Comparison of ENCODE assay signal across 24 cellular contexts in genomic region chr17:21374455-21375161, GRCh38. TPM values are rescaled to one million over a fixed set of nuclear protein-coding genes. Genes with fewer than 3 reads are reported as not detected.
DNase-seq lines count a peak whose midpoint lies in the region; ATAC-seq, FAIRE-seq and TF ChIP-seq lines count a peak whose summit lies in the region.
"Had no signal": no experiment of that assay in that cellular context is flagged by ENCODE, and none has a peak within 500 bp of the region (broad histone marks: within the 10 kb centered on the region; RNA-seq: fewer than 3 reads in every experiment).

No MANE protein-coding gene starts in this region.

- CTCF ChIA-PET in HepG2 (lab: Yijun Ruan, JAX; ENCODE audit: low intra/inter-chr PET ratio, low total read pairs) (no interaction called here), GM12878 (lab: Yijun Ruan, JAX) (interaction anchor here (1.1 to 1.5 kb wide), 5 partner anchors 55 to 246 kb away, joined by 3 to 5 read pairs (median 4); no protein-coding TSS in a partner anchor)

- H4K20me1 ChIP-seq in HepG2 (ENCODE audit: insufficient read depth, low read length) (no peaks in the 10 kb centered on the region), Karpas-422 (ENCODE audit: insufficient read depth, low read depth, low read length) (no peaks in the 10 kb centered on the region), GM12878 (ENCODE audit: control insufficient read depth, insufficient read depth) (no peaks in the 10 kb centered on the region)

- TF ChIP-seq POLR2A in HepG2 (IDR thresholded peaks at IDR 0.05; ENCODE audit: insufficient read depth in 1 of 2, low read depth in 2 of 2, low read length in 2 of 2) (no peak), right lobe of liver (IDR thresholded peaks at IDR 0.05) (no peak), GM12878 (IDR thresholded peaks at IDR 0.05; ENCODE audit: low read depth, low read length) (no peak)

- SMC1A ChIA-PET in GM12878 (lab: Charles Lee; ENCODE audit: uncharacterized antibody, unreplicated experiment), result interaction anchor here (0.7 to 1.3 kb wide), 2 partner anchors 88 to 137 kb away, joined by 3 to 4 read pairs; no protein-coding TSS in a partner anchor

- H3K9me2 ChIP-seq in Karpas-422 (replicated peaks; ENCODE audit: insufficient read depth, low read length), result no peaks in the 10 kb centered on the region

- no peak overlapping the region for H2AFZ ChIP-seq in HepG2 (ENCODE audit: low read length)
- H2AFZ ChIP-seq in Karpas-422 (ENCODE audit: low read length), result no peak overlapping the region
- no peak overlapping the region for H2AFZ ChIP-seq in GM12878 (ENCODE audit: control insufficient read depth, low read depth, low read length)

- TF ChIP-seq EP300 in HepG2 (IDR thresholded peaks at IDR 0.05; ENCODE audit: low read depth in 2 of 2, low read length in 2 of 2) (no peak), HepG2 (CRISPR knock-in tag; IDR thresholded peaks at IDR 0.05; ENCODE audit: borderline replicate concordance) (no peak), GM12878 (IDR thresholded peaks at IDR 0.05; ENCODE audit: borderline replicate concordance in 1 of 2, control insufficient read depth in 1 of 2, low read depth in 2 of 2, low read length in 2 of 2) (no peak)

- RAD21 ChIA-PET in GM12878 (lab: Charles Lee; ENCODE audit: unreplicated experiment), result interaction anchor here (0.7 to 2.2 kb wide), 4 partner anchors 17 to 95 kb away, joined by 3 to 12 read pairs (median 4); no protein-coding TSS in a partner anchor

- DNase-seq in HepG2 (ENCODE audit: low spot score) (no peak), right lobe of liver (no peak), Karpas-422 (peak; percentile 77), GM12878 (ENCODE audit: low read depth, low spot score) (no peak), dedifferentiated amniotic fluid mesenchymal stem cell (ENCODE audit: extremely low spot score) (no peak), caudate nucleus (lab: John Stamatoyannopoulos, UW) (no peak)
- peak; percentile 16 for DNase-seq in stimulated activated naive B cell treated with anti-CD40 and anti-IgM and Interleukin-4, amounts not matched to agents 10 μg/mL and 1 μg/mL and 100 μg/mL, for 72 hours
- DNase-seq: ACHN; activated B cell treated with CpG ODN at 0.5 μM for 24 hours; activated CD8-positive, alpha-beta T cell treated with anti-CD3 and anti-CD28 coated beads, Interleukin-2, amount 10 ng/mL, durations not matched to agents 7 days and 5 days; activated naive CD4-positive, alpha-beta T cell treated with anti-CD3 and anti-CD28 coated beads, Interleukin-2, amount 10 ng/mL, durations not matched to agents 7 days and 5 days; activated T-cell treated with anti-CD3 and anti-CD28 coated beads, Interleukin-2, amount 50 U/mL, for 24 hours; aorta; CD4-positive, alpha-beta memory T cell; DMS79; endodermal cell; NCI-H1417; NCI-H524; nucleus accumbens; stimulated activated CD4-positive, alpha-beta T cell treated with anti-CD3 and anti-CD28 coated beads, Interleukin-15, amount 100 ng/mL, for 24 hours had no signal

- in situ Hi-C loops in HepG2 (cut with HindIII; ENCODE audit: extremely low pct_ligation_motif_present, low pct_unique_long_range_greater_than_20kb), result no loop called here
- in situ Hi-C loops in GM12878 (cut with MboI), result no loop called here

- no peaks in the 10 kb centered on the region for H3K9me3 ChIP-seq in HepG2 (ENCODE audit: low read length)
- H3K9me3 ChIP-seq in right lobe of liver, result no peaks in the 10 kb centered on the region
- no peaks in the 10 kb centered on the region for H3K9me3 ChIP-seq in Karpas-422 (ENCODE audit: low read length)
- H3K9me3 ChIP-seq in GM12878 (replicated peaks; ENCODE audit: control insufficient read depth, insufficient read depth, low read length), result no peaks in the 10 kb centered on the region
- H3K9me3 ChIP-seq: SJSA1, suprapubic skin had no signal

- FAIRE-seq in HepG2 (lab: Jason Lieb, UNC) (no peak), GM12878 (lab: Jason Lieb, UNC) (no peak)

- H3K27me3 ChIP-seq in HepG2 (ENCODE audit: control insufficient read depth in 1 of 2, insufficient read depth in 2 of 2, low read length in 2 of 2), result peaks cover 17 to 81% of the 10 kb centered on the region in 2 experiments
- H3K27me3 ChIP-seq in right lobe of liver, result peaks cover 0 to 10% of the 10 kb centered on the region in 2 donors
- no peaks in the 10 kb centered on the region for H3K27me3 ChIP-seq in Karpas-422 (ENCODE audit: low read length)
- no peaks in the 10 kb centered on the region; a peak in 2 of 4 replicates for H3K27me3 ChIP-seq in GM12878 (replicated peaks in 1 of 2; ENCODE audit: control insufficient read depth in 2 of 2, insufficient read depth in 2 of 2, low read length in 1 of 2)

- WGBS in HepG2 (ENCODE audit: low lambda C conversion rate), result 20% methylated on average over 5 of the region's 8 CpGs
- 67% methylated on average over 1 of the region's 8 CpGs for WGBS in right lobe of liver (ENCODE audit: insufficient coverage, low coverage, low lambda C conversion rate, missing lambda C conversion rate)
- WGBS in GM12878 (ENCODE audit: insufficient coverage, insufficient replicate concordance, low lambda C conversion rate, missing lambda C conversion rate), result 13% methylated on average over 8 of the region's 8 CpGs

- BruUV-seq in HepG2 (replicated peaks; lab: Mats Ljungman, UMichigan), result no TSS peak
- no TSS peak for BruUV-seq in GM12878 (replicated peaks; lab: Mats Ljungman, UMichigan)

- no peaks in the 10 kb centered on the region for H3K36me3 ChIP-seq in HepG2 (replicated peaks in 1 of 2; ENCODE audit: control insufficient read depth in 1 of 2, insufficient read depth in 2 of 2, low read length in 2 of 2)
- no peaks in the 10 kb centered on the region for H3K36me3 ChIP-seq in right lobe of liver
- no peaks in the 10 kb centered on the region for H3K36me3 ChIP-seq in Karpas-422 (ENCODE audit: insufficient read depth, low read length)
- H3K36me3 ChIP-seq in GM12878 (ENCODE audit: control insufficient read depth in 2 of 2, insufficient read depth in 2 of 2, low read length in 1 of 2), result no peaks in the 10 kb centered on the region
- H3K36me3 ChIP-seq: SJSA1, suprapubic skin had no signal

- peaks cover 32 to 65% of the 10 kb centered on the region in 2 donors for H3K4me1 Mint-ChIP-seq in stimulated activated naive B cell treated with anti-CD40 and anti-IgM and Interleukin-4, amounts not matched to agents 10 μg/mL and 1 μg/mL and 100 μg/mL, for 72 hours

- H3K36me3 Mint-ChIP-seq in stimulated activated naive B cell treated with anti-CD40 and anti-IgM and Interleukin-4, amounts not matched to agents 10 μg/mL and 1 μg/mL and 100 μg/mL, for 72 hours, result no peaks in the 10 kb centered on the region
- H3K36me3 Mint-ChIP-seq: activated naive CD4-positive, alpha-beta T cell treated with anti-CD3 and anti-CD28 coated beads, Interleukin-2, amount 10 ng/mL, durations not matched to agents 7 days and 5 days; CD4-positive, alpha-beta memory T cell had no signal

- no peak overlapping the region for H3K27ac Mint-ChIP-seq in stimulated activated naive B cell treated with anti-CD40 and anti-IgM and Interleukin-4, amounts not matched to agents 10 μg/mL and 1 μg/mL and 100 μg/mL, for 72 hours
- H3K27ac Mint-ChIP-seq: activated B cell treated with CpG ODN at 0.5 μM for 24 hours; activated CD8-positive, alpha-beta T cell treated with anti-CD3 and anti-CD28 coated beads, Interleukin-2, amount 10 ng/mL, durations not matched to agents 7 days and 5 days; activated naive CD4-positive, alpha-beta T cell treated with anti-CD3 and anti-CD28 coated beads, Interleukin-2, amount 10 ng/mL, durations not matched to agents 7 days and 5 days; activated T-cell treated with anti-CD3 and anti-CD28 coated beads, Interleukin-2, amount 50 U/mL, for 24 hours; CD4-positive, alpha-beta memory T cell; endodermal cell had no signal

- intact Hi-C loops in HepG2 (cut with micrococcal nuclease; ENCODE audit: unreplicated experiment), result no loop called here
- intact Hi-C loops in right lobe of liver (cut with DNase I), result no loop called here
- intact Hi-C loops in GM12878 (cut with micrococcal nuclease; ENCODE audit: unreplicated experiment), result loop anchor here (5.0 kb wide), 1 partner anchor 92 kb away; the partner anchor contains the start of gene MAP2K3

- peaks cover 51 to 84% of the 10 kb centered on the region in 2 donors for H3K27me3 Mint-ChIP-seq in stimulated activated naive B cell treated with anti-CD40 and anti-IgM and Interleukin-4, amounts not matched to agents 10 μg/mL and 1 μg/mL and 100 μg/mL, for 72 hours

- H3K27ac ChIP-seq in HepG2 (ENCODE audit: extremely low read length, insufficient read depth, low read length) (no peak overlapping the region), right lobe of liver (no peak overlapping the region), Karpas-422 (ENCODE audit: low read length) (peak overlapping the region; percentile 98), GM12878 (ENCODE audit: control insufficient read depth, insufficient read depth) (no peak overlapping the region), caudate nucleus (ENCODE audit: low read depth, low read length) (no peak overlapping the region)
- H3K27ac ChIP-seq: SJSA1, suprapubic skin had no signal

- H3K9ac ChIP-seq in HepG2 (ENCODE audit: insufficient read depth, low read depth, low read length), result no peak overlapping the region
- peak overlapping the region; percentile 82 for H3K9ac ChIP-seq in Karpas-422 (ENCODE audit: low read length)
- H3K9ac ChIP-seq in GM12878 (ENCODE audit: control insufficient read depth, insufficient read depth, low read length), result no peak overlapping the region

- H3K4me1 ChIP-seq in HepG2 (ENCODE audit: insufficient read depth, low read length), result no peaks in the 10 kb centered on the region
- H3K4me1 ChIP-seq in right lobe of liver, result peaks cover 0 to 11% (median 0%) of the 10 kb centered on the region in 4 donors
- peaks cover 65% of the 10 kb centered on the region for H3K4me1 ChIP-seq in Karpas-422 (ENCODE audit: low read length)
- no peaks in the 10 kb centered on the region; the same call in 1 of the 2 replicates for H3K4me1 ChIP-seq in GM12878 (ENCODE audit: control insufficient read depth, insufficient read depth, low read length)

- POLR2A ChIA-PET in HepG2 (lab: Yijun Ruan, JAX) (no interaction called here), GM12878 (lab: Charles Lee) (no interaction called here)

- H3K9me3 Mint-ChIP-seq in stimulated activated naive B cell treated with anti-CD40 and anti-IgM and Interleukin-4, amounts not matched to agents 10 μg/mL and 1 μg/mL and 100 μg/mL, for 72 hours, result no peaks in the 10 kb centered on the region
- H3K9me3 Mint-ChIP-seq: activated B cell treated with CpG ODN at 0.5 μM for 24 hours; activated naive CD4-positive, alpha-beta T cell treated with anti-CD3 and anti-CD28 coated beads, Interleukin-2, amount 10 ng/mL, durations not matched to agents 7 days and 5 days; activated T-cell treated with anti-CD3 and anti-CD28 coated beads, Interleukin-2, amount 50 U/mL, for 24 hours; CD4-positive, alpha-beta memory T cell; endodermal cell had no signal

- H3K79me2 ChIP-seq in HepG2 (ENCODE audit: insufficient read depth, low read length) (no peaks in the 10 kb centered on the region), Karpas-422 (ENCODE audit: low read length) (no peaks in the 10 kb centered on the region), GM12878 (ENCODE audit: control insufficient read depth, insufficient read depth, low read length) (no peaks in the 10 kb centered on the region)

- H3K4me3 Mint-ChIP-seq in stimulated activated naive B cell treated with anti-CD40 and anti-IgM and Interleukin-4, amounts not matched to agents 10 μg/mL and 1 μg/mL and 100 μg/mL, for 72 hours, result no peak overlapping the region
- H3K4me3 Mint-ChIP-seq: activated B cell treated with CpG ODN at 0.5 μM for 24 hours; activated CD8-positive, alpha-beta T cell treated with anti-CD3 and anti-CD28 coated beads, Interleukin-2, amount 10 ng/mL, durations not matched to agents 7 days and 5 days; activated naive CD4-positive, alpha-beta T cell treated with anti-CD3 and anti-CD28 coated beads, Interleukin-2, amount 10 ng/mL, durations not matched to agents 7 days and 5 days; activated T-cell treated with anti-CD3 and anti-CD28 coated beads, Interleukin-2, amount 50 U/mL, for 24 hours had no signal

- TF ChIP-seq CTCF in HepG2 (CRISPR knock-in tag; IDR thresholded peaks at IDR 0.05) (0 out of 2 replicates have a peak, but pooled peaks have one; percentile 11), right lobe of liver (IDR thresholded peaks at IDR 0.05) (no peak), GM12878 (IDR thresholded peaks at IDR 0.05 in 2 of 3, conservative IDR thresholded peaks at IDR 0.05 in 1 of 3; ENCODE audit: control insufficient read depth in 2 of 3, extremely low read depth in 1 of 3, insufficient read depth in 1 of 3, low read depth in 3 of 3, low read length in 3 of 3) (0 out of 6 replicates have a peak, but pooled peaks of 1 of the 3 experiments have one; percentile 11)

- TF ChIP-seq RAD21 in HepG2 (CRISPR knock-in tag; IDR thresholded peaks at IDR 0.05) (no peak), GM12878 (IDR thresholded peaks at IDR 0.05; ENCODE audit: insufficient read depth, low read depth, low read length) (0 out of 2 replicates have a peak, but pooled peaks have one; percentile 5)

- H3K4me2 ChIP-seq in HepG2 (ENCODE audit: low read depth, low read length) (no peak overlapping the region), Karpas-422 (ENCODE audit: low read depth, low read length, poor library complexity, severe bottlenecking) (peak overlapping the region; percentile 83), GM12878 (ENCODE audit: control insufficient read depth, insufficient read depth) (no peak overlapping the region)

- ATAC-seq in HepG2 (no peak), right lobe of liver (no peak), GM12878 (peak; percentile 23; the same call in 1 of the 3 replicates), HG03342 (IDR thresholded peaks at IDR 0.05; ENCODE audit: unreplicated experiment) (no peak)
- peak; percentile 12 to 31 for ATAC-seq in stimulated activated naive B cell treated with anti-CD40 and anti-IgM and Interleukin-4, amounts not matched to agents 10 μg/mL and 1 μg/mL and 100 μg/mL, for 72 hours (replicated peaks)
- ATAC-seq: activated CD8-positive, alpha-beta T cell treated with anti-CD3 and anti-CD28 coated beads, Interleukin-2, amount 10 ng/mL, durations not matched to agents 7 days and 5 days had no signal

- H3K4me3 ChIP-seq in HepG2 (replicated peaks in 1 of 3; ENCODE audit: insufficient read depth in 1 of 3, low read depth in 2 of 3, low read length in 3 of 3), result no peak overlapping the region
- no peak overlapping the region for H3K4me3 ChIP-seq in right lobe of liver
- peak overlapping the region; percentile 60; the same call in 1 of the 2 replicates for H3K4me3 ChIP-seq in Karpas-422 (ENCODE audit: low read length)
- no peak overlapping the region for H3K4me3 ChIP-seq in GM12878
- H3K4me3 ChIP-seq: SJSA1, suprapubic skin had no signal

RNA-seq across cellular contexts. Expression of gene KCNJ12, which starts 1.5 kb away (rescaled TPM):
- total RNA-seq in HepG2 (2016; rRNA removed; fragmentation: Illumina TruSeq; extraction: Trizol) (not detected in 2 replicates), right lobe of liver (1 to 10 TPM in 1 of 6 experiments, under 1 TPM in 5; 0.07 to 2.2 (median 0.23) TPM), GM12878 (2014; rRNA removed) (0.11 and 0.17 TPM in 2 replicates), GM12878 (2014; rRNA removed; fragmentation: Illumina TruSeq; extraction: Trizol) (0.05 and 0.09 TPM in 2 replicates), GM12878 (2021) (0.21 and 0.32 TPM in 2 replicates)
- total RNA-seq in HepG2 (2016; cell fraction: cytosol; rRNA removed; fragmentation: Illumina TruSeq; extraction: Trizol; ENCODE audit: low read depth), result not detected in 2 replicates
- not detected in 2 replicates for total RNA-seq in HepG2 (2016; cell fraction: insoluble cytoplasmic fraction; rRNA removed; fragmentation: Illumina TruSeq; extraction: Trizol)
- not detected in 2 replicates for total RNA-seq in HepG2 (2016; cell fraction: membrane; rRNA removed; fragmentation: Illumina TruSeq; extraction: Trizol)
- total RNA-seq in HepG2 (2016; cell fraction: nucleus; rRNA removed; fragmentation: Illumina TruSeq; extraction: Trizol), result not detected in 2 replicates
- polyA plus RNA-seq in HepG2 (2011; rRNA removed) (not detected in 2 replicates), GM12878 (2011; rRNA removed) (0.05 TPM in 1 of 2 replicates, not detected in the other), GM12878 (2014; fragmentation: Illumina TruSeq; extraction: Trizol) (0.03 and 0.04 TPM in 2 replicates), GM12878 (2014; fragmentation: Nextera tagmentation; extraction: Ambion mirVana) (not detected), GM12878 (2014; rRNA removed) (0.13 and 0.15 TPM in 2 replicates), GM12878 (2016; fragmentation: Nextera tagmentation; extraction: Ambion mirVana) (under 1 TPM in 1 of 2 experiments, not detected in 1; 0.07 TPM)
- not detected in 2 replicates for polyA plus RNA-seq in HepG2 (2011; cell fraction: cytosol; rRNA removed)
- polyA plus RNA-seq in HepG2 (2011; cell fraction: nucleus; rRNA removed), result not detected in 2 replicates
- polyA plus RNA-seq in HepG2 (2012), result not detected in 2 replicates
- polyA plus RNA-seq in HepG2 (2016; cell fraction: cytosol; fragmentation: Illumina TruSeq; extraction: Trizol; ENCODE audit: low read depth), result not detected in 2 replicates
- not detected in 2 replicates for polyA plus RNA-seq in HepG2 (2016; cell fraction: insoluble cytoplasmic fraction; fragmentation: Illumina TruSeq; extraction: Trizol; ENCODE audit: low read depth)
- not detected in 2 replicates for polyA plus RNA-seq in HepG2 (2016; cell fraction: membrane; fragmentation: Illumina TruSeq; extraction: Trizol; ENCODE audit: low read depth)
- polyA plus RNA-seq in HepG2 (2016; cell fraction: nucleus; fragmentation: Illumina TruSeq; extraction: Trizol; ENCODE audit: insufficient read depth, low read depth), result not detected in 2 replicates
- 7.5 TPM in 1 of 2 replicates, not detected in the other for polyA minus RNA-seq in HepG2 (2011; rRNA and poly(A)+ RNA removed; ENCODE audit: low replicate concordance)
- not detected in 2 replicates for polyA minus RNA-seq in HepG2 (2011; cell fraction: cytosol; rRNA and poly(A)+ RNA removed)
- 0.26 TPM in 1 of 2 replicates, not detected in the other for polyA minus RNA-seq in HepG2 (2011; cell fraction: nucleus; rRNA and poly(A)+ RNA removed)
- 0.22 and 1.1 TPM in 2 replicates for total RNA-seq in Karpas-422 (2014; rRNA removed; shearing (Covaris generic); ENCODE audit: low replicate concordance)
- not detected in 2 replicates for total RNA-seq in GM12878 (2013; cell fraction: nucleolus; rRNA removed)
- polyA plus RNA-seq in GM12878 (2011; ENCODE audit: low read depth), result not detected
- 0.06 and 0.08 TPM in 2 replicates for polyA plus RNA-seq in GM12878 (2011; cell fraction: cytosol; rRNA removed)
- polyA plus RNA-seq in GM12878 (2011; cell fraction: nucleus; rRNA removed), result 0.12 and 0.15 TPM in 2 replicates
- polyA plus RNA-seq in GM12878 (2012), result 0.06 TPM in 1 of 2 replicates, not detected in the other
- polyA minus RNA-seq in GM12878 (2011; rRNA and poly(A)+ RNA removed), result 0.31 TPM in 1 of 2 replicates, not detected in the other
- 0.21 and 0.27 TPM in 2 replicates for polyA minus RNA-seq in GM12878 (2011; cell fraction: cytosol; rRNA and poly(A)+ RNA removed)
- 0.19 TPM in 1 of 2 replicates, not detected in the other for polyA minus RNA-seq in GM12878 (2011; cell fraction: nucleus; rRNA and poly(A)+ RNA removed)
- total RNA-seq: activated B cell treated with CpG ODN at 0.5 μM for 24 hours; activated CD8-positive, alpha-beta T cell treated with anti-CD3 and anti-CD28 coated beads, Interleukin-2, amount 10 ng/mL, durations not matched to agents 7 days and 5 days; CD4-positive, alpha-beta memory T cell; SJSA1; T-helper 2 cell treated with Interferon-gamma antibody and Interleukin-4, amounts not matched to agents 100 ng/mL and 5 ng/mL, for 36 hours had no signal
- polyA plus RNA-seq: CD4-positive, alpha-beta memory T cell had no signal

Comparison
In these comparisons a context has a peak if more than half of its experiments do, and no peak if none do; other contexts are left out.
1. ATAC-seq: peak in GM12878 (single experiment) and stimulated activated naive B cell treated with anti-CD40 and anti-IgM and Interleukin-4, amounts not matched to agents 10 μg/mL and 1 μg/mL and 100 μg/mL, for 72 hours (2 of 2); none in HepG2 (single experiment), right lobe of liver (0 of 4) and HG03342 (single experiment).
2. DNase-seq: peak in Karpas-422 (single experiment) and stimulated activated naive B cell treated with anti-CD40 and anti-IgM and Interleukin-4, amounts not matched to agents 10 μg/mL and 1 μg/mL and 100 μg/mL, for 72 hours (single experiment); none in HepG2 (single experiment), right lobe of liver (0 of 3), GM12878 (single experiment), dedifferentiated amniotic fluid mesenchymal stem cell (single experiment) and caudate nucleus (0 of 61).
3. Of the 75 proteins assayed by ChIP-seq in both HepG2 and GM12878: peak only in HepG2: none; only in GM12878: DPF2, IKZF1 and RAD21; in both: none; in neither: 71; mixed calls (peak in some experiments, not most) for 1.